8 cellular contexts compared by ENCODE assay signal in genomic region chr4:153538408-153539057, GRCh38.
DNase-seq lines count a peak whose midpoint lies in the region; ATAC-seq and TF ChIP-seq lines count a peak whose summit lies in the region.

No MANE protein-coding gene starts in this region.

- H3K27me3 ChIP-seq in neutrophil (no peaks in the 10 kb centered on the region), colonic mucosa (no peaks in the 10 kb centered on the region)

- H3K4me3 ChIP-seq in neutrophil (ENCODE audit: low read depth in 1 of 2, low read length in 1 of 2), result no peak overlapping the region
- no peak overlapping the region for H3K4me3 ChIP-seq in colonic mucosa

- intact Hi-C loops in Right ventricle myocardium inferior (cut with DNase I), result loop anchor here (5.0 kb wide), 1 partner anchor 51 kb away; no protein-coding TSS in a partner anchor
- intact Hi-C loops in cardiac septum (cut with DNase I), result loop anchor here (5.0 kb wide), 2 partner anchors 34 to 71 kb away; partner anchors contain the start of gene TMEM131L
- intact Hi-C loops in left colon (cut with DNase I, micrococcal nuclease), result no loop called here
- intact Hi-C loops in colonic mucosa (cut with DNase I), result no loop called here

- no peak overlapping the region for H3K9ac ChIP-seq in colonic mucosa (ENCODE audit: low read depth in 2 of 2, low read length in 2 of 2)

- H3K36me3 ChIP-seq in neutrophil (peaks cover 4% of the 10 kb centered on the region), colonic mucosa (no peaks in the 10 kb centered on the region)

- TF ChIP-seq CTCF in neutrophil (IDR thresholded peaks at IDR 0.05) (no peak), colonic mucosa (IDR thresholded peaks at IDR 0.05) (no peak)

- H3K9me3 ChIP-seq in neutrophil (no peaks in the 10 kb centered on the region), colonic mucosa (no peaks in the 10 kb centered on the region)

- H3K4me1 ChIP-seq in neutrophil (ENCODE audit: control insufficient read depth in 1 of 2, insufficient read depth in 1 of 2, low read depth in 1 of 2, low read length in 1 of 2), result peaks cover 24 to 47% of the 10 kb centered on the region in 2 experiments
- no peaks in the 10 kb centered on the region for H3K4me1 ChIP-seq in colonic mucosa

- H3K27ac ChIP-seq in neutrophil, result peak overlapping the region; percentile 36
- no peak overlapping the region for H3K27ac ChIP-seq in colonic mucosa

- no peak for DNase-seq in Right ventricle myocardium inferior (ENCODE audit: missing footprints)
- DNase-seq in cardiac septum (ENCODE audit: low spot score), result no peak
- peak; percentile 49 for DNase-seq in fibroblast of peridontal ligament (ENCODE audit: extremely low read depth)
- no peak for DNase-seq in LoVo (ENCODE audit: low spot score)
- no peak for DNase-seq in left colon
- no peak for DNase-seq in colonic mucosa

- ATAC-seq in Right ventricle myocardium inferior, result peak; percentile 60
- ATAC-seq in left colon, result no peak
- ATAC-seq in GM21786 (IDR thresholded peaks at IDR 0.05; ENCODE audit: unreplicated experiment), result no peak

Comparison
In these comparisons a context has a peak if more than half of its experiments do, and no peak if none do; other contexts are left out.
1. intact Hi-C loops: an anchor here in Right ventricle myocardium inferior (5.0 kb wide) and cardiac septum (5.0 kb wide); none called in left colon and colonic mucosa.